Comparison of ENCODE assay signal across 15 cellular contexts in genomic region chr10:114163062-114163861, GRCh38. TPM values are rescaled to one million over a fixed set of nuclear protein-coding genes. Genes with fewer than 3 reads are reported as not detected.
DNase-seq lines count a peak whose midpoint lies in the region; ATAC-seq, FAIRE-seq and TF ChIP-seq lines count a peak whose summit lies in the region.
"Had no signal": no experiment of that assay in that cellular context is flagged by ENCODE, and none has a peak within 500 bp of the region (broad histone marks: within the 10 kb centered on the region; RNA-seq: fewer than 3 reads in every experiment).

No MANE protein-coding gene starts in this region.

- peaks cover 0 to under 1% (median under 1%) of the 10 kb centered on the region in 5 donors for H3K9me3 Mint-ChIP-seq in CD8-positive, alpha-beta memory T cell
- H3K9me3 Mint-ChIP-seq in endothelial cell (ENCODE audit: unreplicated experiment), result peaks cover under 1% of the 10 kb centered on the region

- DNase-seq in CD8-positive, alpha-beta memory T cell, result no peak
- DNase-seq in LNCaP clone FGC (ENCODE audit: low read depth), result peak; percentile 83
- no peak for DNase-seq in endothelial cell (ENCODE audit: low spot score)
- DNase-seq in pancreas, result no peak
- DNase-seq in posterior cingulate gyrus, result no peak
- no peak for DNase-seq in UCSD-AML1 (lab: John Stamatoyannopoulos, UW; ENCODE audit: unreplicated experiment)
- no peak for DNase-seq in NCI-H526 treated with DMSO at 0.1 percent for 48 hours (lab: John Stamatoyannopoulos, UW)
- DNase-seq in nucleus accumbens (lab: John Stamatoyannopoulos, UW), result no peak
- DNase-seq: activated CD4-positive, alpha-beta T cell treated with anti-CD3 and anti-CD28 coated beads for 4 hours; activated gamma-delta T cell treated with Interleukin-2 at 50 U/mL for 16 hours; foreskin melanocyte; kidney; NCI-H2029 treated with DMSO at 0.1 percent for 48 hours had no signal

- FAIRE-seq in pancreas (lab: Jason Lieb, UNC), result no peak
- FAIRE-seq: K562, kidney had no signal

- TF ChIP-seq CTCF in LNCaP clone FGC (IDR thresholded peaks at IDR 0.05; ENCODE audit: control insufficient read depth, extremely low read depth, insufficient read depth) (no peak), endothelial cell (IDR thresholded peaks at IDR 0.05; ENCODE audit: unreplicated experiment) (no peak), pancreas (IDR thresholded peaks at IDR 0.05) (no peak)

- CTCF ChIA-PET in CD8-positive, alpha-beta memory T cell (lab: Charles Lee), result no interaction called here

- no peak for ATAC-seq in pancreas
- ATAC-seq: K562 had no signal

- peaks cover 7% of the 10 kb centered on the region for H3K4me1 ChIP-seq in CD8-positive, alpha-beta memory T cell (ENCODE audit: insufficient read depth, low read length)
- H3K4me1 ChIP-seq in pancreas, result peaks cover 15 to 47% (median 35%) of the 10 kb centered on the region in 3 donors

- intact Hi-C loops in pancreas (cut with DNase I) (no loop called here), posterior cingulate gyrus (cut with DNase I) (no loop called here)

- no peak overlapping the region for H3K27ac ChIP-seq in CD8-positive, alpha-beta memory T cell (ENCODE audit: low read depth, low read length)
- H3K27ac ChIP-seq in pancreas, result peak overlapping the region in 3 of 4 donors; percentile 18 to 50 (median 45)
- H3K27ac ChIP-seq: neutrophil had no signal

- no peaks in the 10 kb centered on the region for H3K27me3 ChIP-seq in CD8-positive, alpha-beta memory T cell (ENCODE audit: insufficient read depth, low read length, poor library complexity, severe bottlenecking)
- no peaks in the 10 kb centered on the region for H3K27me3 ChIP-seq in pancreas
- H3K27me3 ChIP-seq: neutrophil had no signal

- H3K4me3 ChIP-seq in CD8-positive, alpha-beta memory T cell (ENCODE audit: low read length), result no peak overlapping the region
- peak overlapping the region; percentile 23 for H3K4me3 ChIP-seq in LNCaP clone FGC (ENCODE audit: low read depth, low read length)
- H3K4me3 ChIP-seq in pancreas, result no peak overlapping the region
- H3K4me3 ChIP-seq: K562 had no signal

- peaks cover 11 to 60% (median 34%) of the 10 kb centered on the region in 3 donors for H3K36me3 Mint-ChIP-seq in CD8-positive, alpha-beta memory T cell
- peaks cover under 1% of the 10 kb centered on the region for H3K36me3 Mint-ChIP-seq in endothelial cell (ENCODE audit: low read depth, unreplicated experiment)

- H3K27me3 Mint-ChIP-seq in CD8-positive, alpha-beta memory T cell, result no peaks in the 10 kb centered on the region
- no peaks in the 10 kb centered on the region for H3K27me3 Mint-ChIP-seq in endothelial cell (ENCODE audit: unreplicated experiment)

- H3K4me1 Mint-ChIP-seq in CD8-positive, alpha-beta memory T cell, result peaks cover 53 to 73% (median 70%) of the 10 kb centered on the region in 3 donors
- H3K4me1 Mint-ChIP-seq in endothelial cell (ENCODE audit: unreplicated experiment), result peaks cover 2% of the 10 kb centered on the region

- 22 to 24% methylated on average over 5 of the region's 5 CpGs for WGBS in pancreas, 2 donors

- H3K27ac Mint-ChIP-seq in CD8-positive, alpha-beta memory T cell, result peak overlapping the region in 6 of 8 donors; percentile 3 to 64 (median 26)
- H3K27ac Mint-ChIP-seq in endothelial cell (ENCODE audit: unreplicated experiment), result peak overlapping the region; percentile 28

- no peaks in the 10 kb centered on the region for H3K36me3 ChIP-seq in CD8-positive, alpha-beta memory T cell (ENCODE audit: insufficient read depth, low read length)
- peaks cover 0 to 3% (median 0%) of the 10 kb centered on the region in 3 donors for H3K36me3 ChIP-seq in pancreas

- H3K9me3 ChIP-seq in CD8-positive, alpha-beta memory T cell (ENCODE audit: low read length), result no peaks in the 10 kb centered on the region
- H3K9me3 ChIP-seq in pancreas, result no peaks in the 10 kb centered on the region
- H3K9me3 ChIP-seq: neutrophil had no signal

- POLR2A ChIA-PET in CD8-positive, alpha-beta memory T cell (lab: Charles Lee), result no interaction called here

- no peak overlapping the region for H3K4me3 Mint-ChIP-seq in CD8-positive, alpha-beta memory T cell
- H3K4me3 Mint-ChIP-seq in endothelial cell (ENCODE audit: unreplicated experiment), result no peak overlapping the region

RNA-seq across cellular contexts. Expression of gene CCDC186, which starts 10.7 kb away (rescaled TPM):
- 10 to 100 TPM; 11.3 to 14.0 TPM for total RNA-seq in CD8-positive, alpha-beta memory T cell
- polyA plus RNA-seq in CD8-positive, alpha-beta memory T cell, result 24.9 TPM
- total RNA-seq in endothelial cell (ENCODE audit: unreplicated experiment) (18.5 TPM), pancreas (10 to 100 TPM; 18.0 to 29.5 (median 23.6) TPM)
- polyA plus RNA-seq in pancreas, result 1 to 10 TPM; 5.1 to 9.4 TPM

RNA-seq across cellular contexts. Expression of gene TDRD1, which starts 15.9 kb away (rescaled TPM):
- under 1 TPM; 0.13 to 0.16 TPM for total RNA-seq in CD8-positive, alpha-beta memory T cell
- polyA plus RNA-seq in CD8-positive, alpha-beta memory T cell, result 0.14 TPM
- total RNA-seq in endothelial cell (ENCODE audit: unreplicated experiment), result 0.18 TPM
- 1 to 10 TPM in 2 of 6 donors, under 1 TPM in 4; 0.34 to 1.8 (median 0.88) TPM for total RNA-seq in pancreas
- under 1 TPM; 0.08 to 0.26 TPM for polyA plus RNA-seq in pancreas
- total RNA-seq: K562 had no signal
- polyA plus RNA-seq: K562 had no signal
